8 cellular contexts compared by ENCODE assay signal in the genomic region with DNA sequence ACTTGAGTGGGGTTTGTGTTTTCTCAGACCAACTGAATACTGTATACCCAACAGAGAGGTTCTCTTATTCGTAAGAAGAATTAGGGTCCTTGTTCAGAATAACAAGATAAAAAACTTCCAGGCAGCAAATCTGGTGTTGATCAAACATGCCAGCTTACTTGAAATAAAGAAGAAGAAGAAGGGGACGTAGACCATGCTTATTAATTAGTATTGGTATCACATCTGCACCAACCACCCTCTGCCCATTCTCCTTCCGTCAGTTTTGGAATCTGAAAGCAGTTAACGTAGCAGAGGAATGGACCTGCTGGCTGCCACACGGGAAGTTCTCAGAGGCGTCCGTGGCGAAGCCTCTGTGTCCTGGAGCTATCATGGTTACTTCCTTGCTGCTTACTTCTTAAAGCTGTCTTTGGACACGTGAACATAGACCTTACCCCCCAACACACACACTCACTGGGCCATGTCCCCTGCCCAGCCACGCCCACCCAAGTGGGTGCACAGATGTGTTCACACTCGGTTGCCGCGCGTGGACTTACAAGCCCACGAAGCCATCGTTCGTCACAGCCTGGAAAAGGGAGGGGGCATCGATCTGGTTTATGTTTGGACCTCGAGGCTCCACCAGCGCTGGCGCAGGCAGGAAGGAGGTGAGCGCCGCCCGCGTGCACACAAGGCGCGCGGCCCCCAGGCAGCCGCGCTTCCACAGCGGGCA. TPM values are rescaled to one million over a fixed set of nuclear protein-coding genes. Genes with fewer than 3 reads are reported as not detected.
DNase-seq lines count a peak whose midpoint lies in the region; TF ChIP-seq lines count a peak whose summit lies in the region.

No MANE protein-coding gene starts in this region.

- H3K4me3 ChIP-seq in iPS-18c (ENCODE audit: insufficient read depth, low read depth, low read length) = peak overlapping the region; percentile 46

- peaks cover 2% of the 10 kb centered on the region for H3K36me3 Mint-ChIP-seq in activated CD4-positive, alpha-beta T cell treated with anti-CD3 and anti-CD28 coated beads, Interleukin-2, amount 10 ng/mL, durations not matched to agents 7 days and 5 days (ENCODE audit: low read depth)

- no peaks in the 10 kb centered on the region for H3K9me3 ChIP-seq in iPS-18c (ENCODE audit: control insufficient read depth, insufficient read depth, low read length)

- peaks cover 77% of the 10 kb centered on the region for H3K27me3 Mint-ChIP-seq in activated CD4-positive, alpha-beta T cell treated with anti-CD3 and anti-CD28 coated beads, Interleukin-2, amount 10 ng/mL, durations not matched to agents 7 days and 5 days

- H3K27ac Mint-ChIP-seq in activated CD4-positive, alpha-beta T cell treated with anti-CD3 and anti-CD28 coated beads, Interleukin-2, amount 10 ng/mL, durations not matched to agents 7 days and 5 days = no peak overlapping the region

- H3K4me1 Mint-ChIP-seq in activated CD4-positive, alpha-beta T cell treated with anti-CD3 and anti-CD28 coated beads, Interleukin-2, amount 10 ng/mL, durations not matched to agents 7 days and 5 days = peaks cover 32% of the 10 kb centered on the region

- H3K4me3 Mint-ChIP-seq in activated CD4-positive, alpha-beta T cell treated with anti-CD3 and anti-CD28 coated beads, Interleukin-2, amount 10 ng/mL, durations not matched to agents 7 days and 5 days = peak overlapping the region; percentile 39

- DNase-seq in activated CD4-positive, alpha-beta T cell treated with anti-CD3 and anti-CD28 coated beads, Interleukin-2, amount 10 ng/mL, durations not matched to agents 7 days and 5 days = no peak
- no peak for DNase-seq in activated CD4-positive, alpha-beta T cell treated with anti-CD3 and anti-CD28 coated beads, Interleukin-2, amount 50 U/mL, for 1 hour
- DNase-seq in middle frontal gyrus (ENCODE audit: extremely low spot score, low spot score) (no peak), NCI-H82 (lab: John Stamatoyannopoulos, UW) (no peak), AG08396 (ENCODE audit: low spot score) (no peak)

- CTCF ChIA-PET in activated CD4-positive, alpha-beta T cell treated with anti-CD3 and anti-CD28 coated beads, Interleukin-2, amount 10 ng/mL, durations not matched to agents 7 days and 5 days (lab: Charles Lee) = interaction anchor here (1.7 kb wide), 1 partner anchor 10 kb away, joined by 8 read pairs; no protein-coding TSS in a partner anchor

- no peak for TF ChIP-seq CTCF in VCaP (conservative IDR thresholded peaks at IDR 0.05)

- H3K9me3 Mint-ChIP-seq in activated CD4-positive, alpha-beta T cell treated with anti-CD3 and anti-CD28 coated beads, Interleukin-2, amount 10 ng/mL, durations not matched to agents 7 days and 5 days = no peaks in the 10 kb centered on the region

- H3K27ac ChIP-seq in VCaP = peak overlapping the region; percentile 16; the same call in 1 of the 2 replicates
- peak overlapping the region; percentile 36 for H3K27ac ChIP-seq in temporal lobe (ENCODE audit: low read depth, low read length)

- POLR2A ChIA-PET in activated CD4-positive, alpha-beta T cell treated with anti-CD3 and anti-CD28 coated beads, Interleukin-2, amount 10 ng/mL, durations not matched to agents 7 days and 5 days (lab: Charles Lee) = no interaction called here

RNA-seq across cellular contexts. Expression of gene DLL1, which starts 4.1 kb away (rescaled TPM):
- total RNA-seq in activated CD4-positive, alpha-beta T cell treated with anti-CD3 and anti-CD28 coated beads, Interleukin-2, amount 10 ng/mL, durations not matched to agents 7 days and 5 days = under 1 TPM; 0.55 to 0.58 TPM
- total RNA-seq in temporal lobe = 9.1 TPM

RNA-seq across cellular contexts. Expression of gene FAM120B, which starts 11.6 kb away (rescaled TPM):
- total RNA-seq in activated CD4-positive, alpha-beta T cell treated with anti-CD3 and anti-CD28 coated beads, Interleukin-2, amount 10 ng/mL, durations not matched to agents 7 days and 5 days = 10 to 100 TPM; 29.8 to 33.0 TPM
- total RNA-seq in temporal lobe = 36.4 TPM
